Comparison of ENCODE assay signal across 14 cellular contexts in the genomic region with DNA sequence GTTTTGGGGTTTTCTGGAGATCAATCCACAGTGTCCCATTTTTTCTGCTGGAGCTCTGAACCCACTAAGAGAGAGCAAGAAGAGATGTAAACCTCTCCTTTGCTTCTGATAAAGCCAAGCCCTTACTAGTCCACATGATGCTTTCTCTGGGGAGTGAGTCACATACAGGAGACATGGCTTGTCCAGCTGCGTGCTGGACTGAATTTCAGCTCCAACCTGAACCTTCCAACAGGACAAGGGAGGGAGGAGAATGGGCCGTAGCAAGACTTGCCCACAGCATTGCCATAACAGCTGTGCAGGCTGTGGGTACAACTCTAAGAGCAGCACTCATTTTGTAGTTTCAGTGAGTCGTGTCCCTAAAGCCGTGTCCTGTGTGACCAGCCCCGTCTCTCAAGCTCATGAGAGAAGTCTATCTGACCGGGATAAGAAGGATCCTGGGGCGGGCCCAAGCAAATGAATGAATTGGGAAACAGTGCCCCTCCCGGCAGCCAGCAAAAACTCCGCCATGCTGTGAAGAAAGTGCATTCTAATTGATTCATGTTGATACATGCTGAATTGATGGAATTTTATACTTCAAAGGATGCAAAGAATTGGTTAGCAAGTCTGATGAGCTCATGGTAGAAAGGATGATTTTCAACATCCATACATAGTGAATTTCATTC.
DNase-seq lines count a peak whose midpoint lies in the region; ATAC-seq, FAIRE-seq and TF ChIP-seq lines count a peak whose summit lies in the region.
"Had no signal": no experiment of that assay in that cellular context is flagged by ENCODE, and none has a peak within 500 bp of the region (broad histone marks: within the 10 kb centered on the region; RNA-seq: fewer than 3 reads in every experiment).

No MANE protein-coding gene starts in this region.

- H3K4me2 ChIP-seq in astrocyte (ENCODE audit: low read length), result peak overlapping the region; percentile 54

- H3K79me2 ChIP-seq in astrocyte (ENCODE audit: insufficient read depth, low read length), result no peaks in the 10 kb centered on the region

- ATAC-seq in HG03045 (IDR thresholded peaks at IDR 0.05; ENCODE audit: unreplicated experiment), result no peak
- ATAC-seq: naive thymus-derived CD4-positive, alpha-beta T cell had no signal

- peaks cover 20% of the 10 kb centered on the region for H3K4me1 Mint-ChIP-seq in astrocyte (ENCODE audit: low read depth, unreplicated experiment)
- H3K4me1 Mint-ChIP-seq in neural crest cell, result peaks cover 21% of the 10 kb centered on the region

- H3K36me3 ChIP-seq in astrocyte (ENCODE audit: insufficient read depth, low read length), result no peaks in the 10 kb centered on the region

- peaks cover 21% of the 10 kb centered on the region for H3K4me1 ChIP-seq in astrocyte (ENCODE audit: insufficient read depth, low read length)

- H3K4me3 Mint-ChIP-seq in astrocyte (ENCODE audit: unreplicated experiment) (no peak overlapping the region), neural crest cell (no peak overlapping the region)
- H3K4me3 Mint-ChIP-seq: activated CD4-positive, alpha-beta T cell treated with anti-CD3 and anti-CD28 coated beads, Interleukin-2, amount 10 ng/mL, durations not matched to agents 7 days and 5 days; activated T-helper 1 cell treated with anti-CD3 and anti-CD28 coated beads, Interleukin-12 subunit alpha, Interleukin-12 subunit beta, Interleukin-2, Interleukin-4 antibody, amounts not matched to agents 30 ng/mL and 10 ng/mL and 1 ng/mL, durations not matched to agents 14 hours and 24 hours and 36 hours; naive thymus-derived CD4-positive, alpha-beta T cell had no signal

- no peaks in the 10 kb centered on the region for H3K27me3 ChIP-seq in astrocyte (ENCODE audit: insufficient read depth, low read length)

- H3K27me3 Mint-ChIP-seq in astrocyte (ENCODE audit: low read depth, unreplicated experiment) (no peaks in the 10 kb centered on the region), neural crest cell (ENCODE audit: low read depth) (no peaks in the 10 kb centered on the region)
- H3K27me3 Mint-ChIP-seq: activated CD4-positive, alpha-beta T cell treated with anti-CD3 and anti-CD28 coated beads, Interleukin-2, amount 10 ng/mL, durations not matched to agents 7 days and 5 days; naive thymus-derived CD4-positive, alpha-beta T cell had no signal

- H3K9me3 Mint-ChIP-seq in astrocyte (ENCODE audit: unreplicated experiment) (no peaks in the 10 kb centered on the region), neural crest cell (no peaks in the 10 kb centered on the region)
- H3K9me3 Mint-ChIP-seq: activated CD4-positive, alpha-beta T cell treated with anti-CD3 and anti-CD28 coated beads, Interleukin-2, amount 10 ng/mL, durations not matched to agents 7 days and 5 days had no signal

- FAIRE-seq in astrocyte (lab: Jason Lieb, UNC), result peak; percentile 23
- no peak for FAIRE-seq in urothelium cell line (lab: Jason Lieb, UNC)

- H3K4me3 ChIP-seq in astrocyte (ENCODE audit: insufficient read depth, low read depth, low read length), result no peak overlapping the region

- no peak overlapping the region for H3K9ac ChIP-seq in astrocyte (ENCODE audit: low read length)

- H2AFZ ChIP-seq in astrocyte (ENCODE audit: low read depth, low read length), result no peak overlapping the region

- DNase-seq in AG08396 (ENCODE audit: low spot score) (peak; percentile 44), astrocyte (ENCODE audit: low read depth) (peak; percentile 75), fibroblast of peridontal ligament (ENCODE audit: extremely low read depth) (peak; percentile 47), neural crest cell (ENCODE audit: low read depth, low spot score) (no peak), DMS 273 treated with DMSO at 0.1 percent for 48 hours (lab: John Stamatoyannopoulos, UW) (no peak), urothelium cell line (ENCODE audit: low spot score) (no peak), hepatic stellate cell (ENCODE audit: low spot score) (no peak)
- DNase-seq: activated CD4-positive, alpha-beta T cell treated with anti-CD3 and anti-CD28 coated beads, Interleukin-2, amount 10 ng/mL, durations not matched to agents 7 days and 5 days; central memory CD4-positive, alpha-beta T cell; kidney glomerular epithelial cell; naive thymus-derived CD4-positive, alpha-beta T cell; NCI-H2081 had no signal

- H4K20me1 ChIP-seq in astrocyte (ENCODE audit: insufficient read depth, low read length), result peaks cover 12% of the 10 kb centered on the region

- peaks cover 17% of the 10 kb centered on the region for H3K36me3 Mint-ChIP-seq in astrocyte (ENCODE audit: low read depth, unreplicated experiment)
- H3K36me3 Mint-ChIP-seq in neural crest cell (ENCODE audit: low read depth), result peaks cover 20% of the 10 kb centered on the region

- H3K27ac Mint-ChIP-seq in astrocyte (ENCODE audit: unreplicated experiment) (peak overlapping the region; percentile 66), neural crest cell (ENCODE audit: unreplicated experiment) (peak overlapping the region; percentile 86)
- H3K27ac Mint-ChIP-seq: activated CD4-positive, alpha-beta T cell treated with anti-CD3 and anti-CD28 coated beads, Interleukin-2, amount 10 ng/mL, durations not matched to agents 7 days and 5 days; activated T-helper 1 cell treated with anti-CD3 and anti-CD28 coated beads, Interleukin-12 subunit alpha, Interleukin-12 subunit beta, Interleukin-2, Interleukin-4 antibody, amounts not matched to agents 30 ng/mL and 10 ng/mL and 1 ng/mL, durations not matched to agents 14 hours and 24 hours and 36 hours; naive thymus-derived CD4-positive, alpha-beta T cell had no signal

- peak; percentile 22 for TF ChIP-seq CTCF in astrocyte (IDR thresholded peaks at IDR 0.05; ENCODE audit: insufficient read depth, low read depth, low read length)
- no peak for TF ChIP-seq CTCF in neural crest cell (conservative IDR thresholded peaks at IDR 0.05)

- H3K27ac ChIP-seq in astrocyte (ENCODE audit: low read depth, low read length), result no peak overlapping the region

- no peaks in the 10 kb centered on the region for H3K9me3 ChIP-seq in astrocyte (ENCODE audit: insufficient read depth, low read depth, low read length)

Comparison
In these comparisons a context has a peak if more than half of its experiments do, and no peak if none do; other contexts are left out.
1. DNase-seq: peak in AG08396 (single experiment), astrocyte (single experiment) and fibroblast of peridontal ligament (single experiment); none in neural crest cell (single experiment), DMS 273 treated with DMSO at 0.1 percent for 48 hours (single experiment), urothelium cell line (single experiment) and hepatic stellate cell (single experiment).